ENCODE assay signal across 8 cellular contexts in genomic region chr7:148527717-148528168, GRCh38.
DNase-seq lines count a peak whose midpoint lies in the region; ATAC-seq and TF ChIP-seq lines count a peak whose summit lies in the region.

No MANE protein-coding gene starts in this region.

- H3K27ac ChIP-seq in sigmoid colon = no peak overlapping the region

- H3K9me3 Mint-ChIP-seq in activated T-helper 1 cell treated with anti-CD3 and anti-CD28 coated beads, Interleukin-12 subunit alpha, Interleukin-12 subunit beta, Interleukin-2, Interleukin-4 antibody, amounts not matched to agents 30 ng/mL and 10 ng/mL and 1 ng/mL, durations not matched to agents 14 hours and 24 hours and 36 hours = no peaks in the 10 kb centered on the region

- TF ChIP-seq CTCF in sigmoid colon (IDR thresholded peaks at IDR 0.05) = peak in 3 of 4 experiments; percentile 36 to 41 (median 39)

- H3K27ac Mint-ChIP-seq in activated T-helper 1 cell treated with anti-CD3 and anti-CD28 coated beads, Interleukin-12 subunit alpha, Interleukin-12 subunit beta, Interleukin-2, Interleukin-4 antibody, amounts not matched to agents 30 ng/mL and 10 ng/mL and 1 ng/mL, durations not matched to agents 14 hours and 24 hours and 36 hours = peak overlapping the region; percentile 22

- TF ChIP-seq POLR2A in sigmoid colon (IDR thresholded peaks at IDR 0.05) = no peak

- H3K36me3 ChIP-seq in sigmoid colon = no peaks in the 10 kb centered on the region

- intact Hi-C loops in activated T-helper 1 cell treated with anti-CD3 and anti-CD28 coated beads, Interleukin-12 subunit alpha, Interleukin-12 subunit beta, Interleukin-2, Interleukin-4 antibody, amounts not matched to agents 30 ng/mL and 10 ng/mL and 1 ng/mL, durations not matched to agents 14 hours and 24 hours and 36 hours (cut with micrococcal nuclease) = loop anchor here (1.0 to 10.0 kb wide), 5 partner anchors 23 to 567 kb away; partner anchors contain the start of gene ZNF786
- intact Hi-C loops in sigmoid colon (cut with DNase I) = no loop called here

- H3K4me3 ChIP-seq in sigmoid colon = no peak overlapping the region

- no peaks in the 10 kb centered on the region for H3K36me3 Mint-ChIP-seq in activated T-helper 1 cell treated with anti-CD3 and anti-CD28 coated beads, Interleukin-12 subunit alpha, Interleukin-12 subunit beta, Interleukin-2, Interleukin-4 antibody, amounts not matched to agents 30 ng/mL and 10 ng/mL and 1 ng/mL, durations not matched to agents 14 hours and 24 hours and 36 hours (ENCODE audit: low read depth)

- ATAC-seq in GM21576 (IDR thresholded peaks at IDR 0.05; ENCODE audit: unreplicated experiment) = peak; percentile 98

- no peaks in the 10 kb centered on the region for H3K27me3 ChIP-seq in sigmoid colon

- WGBS in sigmoid colon, 2 donors = 23 to 37% methylated on average over 6 of the region's 6 CpGs

- no peak for TF ChIP-seq EP300 in sigmoid colon (IDR thresholded peaks at IDR 0.05)

- no peaks in the 10 kb centered on the region for H3K9me3 ChIP-seq in sigmoid colon

- peaks cover 12% of the 10 kb centered on the region for H3K4me1 Mint-ChIP-seq in activated T-helper 1 cell treated with anti-CD3 and anti-CD28 coated beads, Interleukin-12 subunit alpha, Interleukin-12 subunit beta, Interleukin-2, Interleukin-4 antibody, amounts not matched to agents 30 ng/mL and 10 ng/mL and 1 ng/mL, durations not matched to agents 14 hours and 24 hours and 36 hours (ENCODE audit: low read depth)

- no peaks in the 10 kb centered on the region for H3K4me1 ChIP-seq in sigmoid colon

- peak; percentile 45 for DNase-seq in GF-D8 (lab: John Stamatoyannopoulos, UW)
- peak in 73 of 76 experiments; percentile 3 to 86 (median 64) for DNase-seq in HUDEP-2 (lab: John Stamatoyannopoulos, UW; ENCODE audit: unreplicated experiment in 76 of 76)
- DNase-seq in RPMI8226 = peak; percentile 93
- peak; percentile 78 for DNase-seq in activated T-helper 1 cell treated with anti-CD3 and anti-CD28 coated beads, Interleukin-12 subunit alpha, Interleukin-12 subunit beta, Interleukin-2, Interleukin-4 antibody, amounts not matched to agents 30 ng/mL and 10 ng/mL and 1 ng/mL, durations not matched to agents 14 hours and 24 hours and 36 hours (ENCODE audit: low spot score)
- DNase-seq in glomerular visceral epithelial cell (ENCODE audit: extremely low spot score) = peak; percentile 38
- DNase-seq in sigmoid colon = peak; percentile 69
- no peak for DNase-seq in cerebellum (ENCODE audit: low spot score)

- no peak overlapping the region for H3K4me3 Mint-ChIP-seq in activated T-helper 1 cell treated with anti-CD3 and anti-CD28 coated beads, Interleukin-12 subunit alpha, Interleukin-12 subunit beta, Interleukin-2, Interleukin-4 antibody, amounts not matched to agents 30 ng/mL and 10 ng/mL and 1 ng/mL, durations not matched to agents 14 hours and 24 hours and 36 hours

- peaks cover 20% of the 10 kb centered on the region for H3K27me3 Mint-ChIP-seq in activated T-helper 1 cell treated with anti-CD3 and anti-CD28 coated beads, Interleukin-12 subunit alpha, Interleukin-12 subunit beta, Interleukin-2, Interleukin-4 antibody, amounts not matched to agents 30 ng/mL and 10 ng/mL and 1 ng/mL, durations not matched to agents 14 hours and 24 hours and 36 hours (ENCODE audit: insufficient read depth)
